Comparison of ENCODE assay signal across 1 cellular context in genomic region chr20:23436681-23437080, GRCh38.
TF ChIP-seq lines count a peak whose summit lies in the region.

No MANE protein-coding gene starts in this region.

TF ChIP-seq in HepG2, 621 proteins besides CTCF, POLR2A, EP300 and RAD21 (continued from another document):
- no peak for TF ChIP-seq NKX3-1 (CRISPR knock-in tag; IDR thresholded peaks at IDR 0.05)
- TF ChIP-seq ELK4 (CRISPR knock-in tag; IDR thresholded peaks at IDR 0.05; ENCODE audit: borderline replicate concordance) = no peak
- no peak for TF ChIP-seq SMYD3 (CRISPR knock-in tag; IDR thresholded peaks at IDR 0.05)
- TF ChIP-seq HMG20B (CRISPR knock-in tag; conservative IDR thresholded peaks at IDR 0.05) = 0 out of 2 replicates have a peak, but pooled peaks have one; percentile 0
- TF ChIP-seq POGK (CRISPR knock-in tag; conservative IDR thresholded peaks at IDR 0.05) = no peak
- TF ChIP-seq GLI4 (CRISPR knock-in tag; IDR thresholded peaks at IDR 0.05; ENCODE audit: borderline replicate concordance) = no peak
- no peak for TF ChIP-seq HOXA3 (CRISPR knock-in tag; IDR thresholded peaks at IDR 0.05)
- no peak for TF ChIP-seq THAP11 (CRISPR knock-in tag; IDR thresholded peaks at IDR 0.05)
- no peak for TF ChIP-seq ZNF275 (CRISPR knock-in tag; IDR thresholded peaks at IDR 0.05; ENCODE audit: borderline replicate concordance)
- no peak for TF ChIP-seq SNAPC4 (CRISPR knock-in tag; IDR thresholded peaks at IDR 0.05)
- no peak for TF ChIP-seq ZNF816 (CRISPR knock-in tag; IDR thresholded peaks at IDR 0.05; ENCODE audit: borderline replicate concordance)
- no peak for TF ChIP-seq ZNF776 (CRISPR knock-in tag; IDR thresholded peaks at IDR 0.05)
- TF ChIP-seq TMF1 (CRISPR knock-in tag; IDR thresholded peaks at IDR 0.05; ENCODE audit: low read depth) = no peak
- no peak for TF ChIP-seq ZNF513 (CRISPR knock-in tag; conservative IDR thresholded peaks at IDR 0.05)
- TF ChIP-seq NPAS2 (CRISPR knock-in tag; IDR thresholded peaks at IDR 0.05; ENCODE audit: borderline replicate concordance) = no peak
- no peak for TF ChIP-seq JUNB (CRISPR knock-in tag; IDR thresholded peaks at IDR 0.05; ENCODE audit: borderline replicate concordance)
- no peak for TF ChIP-seq MXD3 (CRISPR knock-in tag; IDR thresholded peaks at IDR 0.05)
- TF ChIP-seq ZNF281 (CRISPR knock-in tag; IDR thresholded peaks at IDR 0.05; ENCODE audit: borderline replicate concordance) = no peak
- no peak for TF ChIP-seq RFXANK (CRISPR knock-in tag; IDR thresholded peaks at IDR 0.05)
- TF ChIP-seq MEIS1 (CRISPR knock-in tag; IDR thresholded peaks at IDR 0.05; ENCODE audit: borderline replicate concordance) = no peak
- no peak for TF ChIP-seq TERF1 (CRISPR knock-in tag; IDR thresholded peaks at IDR 0.05)
TF ChIP-seq in HepG2: peak in this region for 7.
